Comparison of ENCODE assay signal across 10 cellular contexts in the genomic region with DNA sequence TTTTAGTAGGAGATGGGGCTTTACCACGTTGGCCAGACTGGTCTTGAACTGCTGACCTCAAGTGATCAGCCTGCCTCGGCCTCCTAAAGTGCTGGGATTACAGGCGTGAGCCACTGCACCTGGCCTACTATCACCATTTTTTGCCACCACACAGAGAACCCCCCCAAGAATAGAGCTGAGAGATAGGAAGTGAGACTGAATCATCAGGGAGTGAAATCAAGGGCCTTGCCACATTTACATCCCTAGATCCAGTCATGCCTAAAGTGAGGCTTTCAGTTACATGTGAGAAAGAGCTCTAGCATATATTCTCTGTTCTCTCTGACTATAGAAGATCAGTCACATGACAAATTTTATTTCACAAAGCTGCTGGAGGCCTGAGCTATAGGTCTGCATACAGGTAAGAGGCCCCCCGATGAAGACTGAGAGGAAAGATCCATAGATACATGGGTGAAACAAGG. TPM values are rescaled to one million over a fixed set of nuclear protein-coding genes. Genes with fewer than 3 reads are reported as not detected.
DNase-seq lines count a peak whose midpoint lies in the region; ATAC-seq, FAIRE-seq and TF ChIP-seq lines count a peak whose summit lies in the region.
"Had no signal": no experiment of that assay in that cellular context is flagged by ENCODE, and none has a peak within 500 bp of the region (broad histone marks: within the 10 kb centered on the region; RNA-seq: fewer than 3 reads in every experiment).

No MANE protein-coding gene starts in this region.

- no peak overlapping the region for H3K27ac ChIP-seq in sigmoid colon
- H3K27ac ChIP-seq: cardiac muscle cell had no signal

- WGBS in sigmoid colon, 2 donors: 75 to 83% methylated on average over 4 of the region's 4 CpGs

- no peak for FAIRE-seq in frontal cortex (lab: Jason Lieb, UNC)

- intact Hi-C loops in sigmoid colon (cut with DNase I): no loop called here

- H3K4me1 Mint-ChIP-seq in activated T-cell treated with anti-CD3 and anti-CD28 coated beads, Interleukin-2, amount 50 U/mL, for 24 hours (ENCODE audit: low read depth): peaks cover 80% of the 10 kb centered on the region

- H3K27ac Mint-ChIP-seq in activated T-cell treated with anti-CD3 and anti-CD28 coated beads, Interleukin-2, amount 50 U/mL, for 24 hours: peak overlapping the region; percentile 88

- no peaks in the 10 kb centered on the region for H3K27me3 Mint-ChIP-seq in activated T-cell treated with anti-CD3 and anti-CD28 coated beads, Interleukin-2, amount 50 U/mL, for 24 hours

- TF ChIP-seq POLR2A in sigmoid colon (IDR thresholded peaks at IDR 0.05): no peak

- H3K4me3 Mint-ChIP-seq in activated T-cell treated with anti-CD3 and anti-CD28 coated beads, Interleukin-2, amount 50 U/mL, for 24 hours: no peak overlapping the region

- H3K36me3 ChIP-seq in sigmoid colon: no peaks in the 10 kb centered on the region
- H3K36me3 ChIP-seq: cardiac muscle cell had no signal

- TF ChIP-seq EP300 in sigmoid colon (IDR thresholded peaks at IDR 0.05): no peak

- peaks cover 2% of the 10 kb centered on the region for H3K36me3 Mint-ChIP-seq in activated T-cell treated with anti-CD3 and anti-CD28 coated beads, Interleukin-2, amount 50 U/mL, for 24 hours (ENCODE audit: low read depth)

- no peak for TF ChIP-seq CTCF in sigmoid colon (IDR thresholded peaks at IDR 0.05)

- peak; percentile 30 for ATAC-seq in HG02623 (IDR thresholded peaks at IDR 0.05; ENCODE audit: unreplicated experiment)

- H3K9me3 ChIP-seq in sigmoid colon: no peaks in the 10 kb centered on the region

- no peaks in the 10 kb centered on the region for H3K9me3 Mint-ChIP-seq in activated T-cell treated with anti-CD3 and anti-CD28 coated beads, Interleukin-2, amount 50 U/mL, for 24 hours

- no peaks in the 10 kb centered on the region for H3K27me3 ChIP-seq in sigmoid colon
- H3K27me3 ChIP-seq: cardiac muscle cell had no signal

- DNase-seq in activated T-cell treated with anti-CD3 and anti-CD28 coated beads, Interleukin-2, amount 50 U/mL, for 24 hours: peak; percentile 23
- no peak for DNase-seq in activated T-cell treated with anti-CD3 and anti-CD28 coated beads for 4 hours
- DNase-seq in NAMALWA (ENCODE audit: low spot score): peak; percentile 18
- peak; percentile 12 for DNase-seq in sigmoid colon
- DNase-seq in T-helper 9 cell: no peak
- DNase-seq in frontal cortex (ENCODE audit: low spot score in 2 of 2): no peak
- no peak for DNase-seq in SHP77 (lab: John Stamatoyannopoulos, UW)
- DNase-seq: NCI-H510A treated with DMSO at 0.1 percent for 48 hours had no signal

- H3K4me3 ChIP-seq in sigmoid colon: no peak overlapping the region
- H3K4me3 ChIP-seq: cardiac muscle cell had no signal

- H3K4me1 ChIP-seq in sigmoid colon: no peaks in the 10 kb centered on the region

RNA-seq across cellular contexts. Expression of gene KCMF1, which starts 28.0 kb away (rescaled TPM):
- total RNA-seq in sigmoid colon (10 to 100 TPM; 35.7 to 64.5 (median 39.6) TPM), frontal cortex (46.9 TPM)
- 10 to 100 TPM; 44.6 to 73.1 (median 64.3) TPM for polyA plus RNA-seq in sigmoid colon

RNA-seq across cellular contexts. Expression of gene TMSB10, which starts 37.5 kb away (rescaled TPM):
- total RNA-seq in sigmoid colon (1,000 to 10,000 TPM; 1,887 to 2,459 (median 2,033) TPM), frontal cortex (5,126 TPM)
- polyA plus RNA-seq in sigmoid colon: 1,000 to 10,000 TPM; 3,723 to 4,314 (median 4,173) TPM

Comparison
In these comparisons a context has a peak if more than half of its experiments do, and no peak if none do; other contexts are left out.
1. DNase-seq: peak in activated T-cell treated with anti-CD3 and anti-CD28 coated beads, Interleukin-2, amount 50 U/mL, for 24 hours (single experiment), NAMALWA (single experiment) and sigmoid colon (single experiment); none in activated T-cell treated with anti-CD3 and anti-CD28 coated beads for 4 hours (single experiment), T-helper 9 cell (single experiment), frontal cortex (0 of 2) and SHP77 (0 of 2).